1 cellular context compared by ENCODE assay signal in the genomic region with DNA sequence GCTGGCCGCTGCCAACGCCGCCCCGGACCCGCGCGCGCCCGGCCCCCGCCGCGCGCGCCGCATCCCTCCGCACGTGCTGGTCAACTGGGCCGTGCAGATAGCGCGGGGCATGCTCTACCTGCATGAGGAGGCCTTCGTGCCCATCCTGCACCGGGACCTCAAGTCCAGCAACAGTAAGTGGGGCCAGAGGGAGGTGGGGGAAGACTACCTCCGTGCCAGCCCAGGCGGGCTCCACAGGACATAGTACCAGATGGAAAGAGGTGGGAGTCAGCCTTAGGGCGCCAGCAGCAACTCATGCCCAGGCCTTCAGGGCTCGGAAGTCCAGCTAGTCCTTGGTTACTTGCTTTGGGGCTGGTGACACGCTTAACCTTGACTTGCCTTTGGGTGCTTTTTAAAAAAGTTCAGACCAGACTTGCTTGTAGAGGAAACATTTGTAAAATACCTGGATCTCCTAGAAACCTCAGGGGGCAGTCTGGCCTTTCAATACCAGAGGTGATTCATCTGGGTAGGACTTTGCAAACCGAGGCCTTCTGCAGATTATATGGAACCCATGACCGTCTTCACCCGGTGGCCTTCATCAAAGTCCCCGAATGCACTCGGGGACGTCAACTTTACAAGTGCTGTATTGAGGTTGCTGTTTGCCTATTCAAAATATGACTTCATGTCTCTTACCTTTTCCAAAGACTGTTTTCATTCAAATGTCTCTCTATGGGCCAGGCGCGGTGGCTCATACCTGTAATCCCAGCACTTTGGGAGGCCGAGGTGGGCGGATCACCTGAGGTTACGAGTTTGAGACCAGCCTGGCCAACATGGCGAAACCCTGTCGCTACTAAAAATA.
A peak's percentile ranks its signal among the peaks of the same experiment; 100 is the strongest.
TF ChIP-seq lines count a peak whose summit lies in the region.

No MANE protein-coding gene starts in this region.

TF ChIP-seq in HEK293, 187 proteins besides CTCF, POLR2A, EP300 and RAD21 (continued from another document and continues in another):
- TF ChIP-seq, protein P1, sequence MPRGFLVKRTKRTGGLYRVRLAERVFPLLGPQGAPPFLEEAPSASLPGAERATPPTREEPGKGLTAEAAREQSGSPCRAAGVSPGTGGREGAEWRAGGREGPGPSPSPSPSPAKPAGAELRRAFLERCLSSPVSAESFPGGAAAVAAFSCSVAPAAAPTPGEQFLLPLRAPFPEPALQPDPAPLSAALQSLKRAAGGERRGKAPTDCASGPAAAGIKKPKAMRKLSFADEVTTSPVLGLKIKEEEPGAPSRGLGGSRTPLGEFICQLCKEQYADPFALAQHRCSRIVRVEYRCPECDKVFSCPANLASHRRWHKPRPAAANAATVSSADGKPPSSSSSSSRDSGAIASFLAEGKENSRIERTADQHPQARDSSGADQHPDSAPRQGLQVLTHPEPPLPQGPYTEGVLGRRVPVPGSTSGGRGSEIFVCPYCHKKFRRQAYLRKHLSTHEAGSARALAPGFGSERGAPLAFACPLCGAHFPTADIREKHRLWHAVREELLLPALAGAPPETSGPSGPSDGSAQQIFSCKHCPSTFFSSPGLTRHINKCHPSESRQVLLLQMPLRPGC (tag by site-specific recombination; IDR thresholded peaks at IDR 0.05): no peak
- TF ChIP-seq WT1 (tag by site-specific recombination; IDR thresholded peaks at IDR 0.05) (0 out of 2 replicates have a peak, but pooled peaks have one; percentile 19), GLI4 (tag by site-specific recombination; IDR thresholded peaks at IDR 0.05) (no peak), ZFHX2 (tag by site-specific recombination; conservative IDR thresholded peaks at IDR 0.05) (0 out of 2 replicates have a peak, but pooled peaks have one; percentile 4), ZNF600 (tag by site-specific recombination; IDR thresholded peaks at IDR 0.05) (peak; percentile 31; the same call in 1 of the 2 replicates), ZNF2 (tag by site-specific recombination; IDR thresholded peaks at IDR 0.05) (peak; percentile 52), YY2 (tag by site-specific recombination; IDR thresholded peaks at IDR 0.05) (no peak), ZIC2 (tag by site-specific recombination; IDR thresholded peaks at IDR 0.05) (peak; percentile 51), ZNF335 (tag by site-specific recombination; conservative IDR thresholded peaks at IDR 0.05) (peak; percentile 100), HOXA7 (CRISPR knock-in tag; IDR thresholded peaks at IDR 0.05; ENCODE audit: borderline replicate concordance) (no peak), SP7 (tag by site-specific recombination; IDR thresholded peaks at IDR 0.05) (no peak), ZNF560 (tag by site-specific recombination; IDR thresholded peaks at IDR 0.05; ENCODE audit: borderline replicate concordance) (no peak), ZNF416 (tag by site-specific recombination; IDR thresholded peaks at IDR 0.05) (no peak), EGR2 (tag by site-specific recombination; IDR thresholded peaks at IDR 0.05; ENCODE audit: low read depth) (0 out of 2 replicates have a peak, but pooled peaks have one; percentile 7), ZFP37 (tag by site-specific recombination; IDR thresholded peaks at IDR 0.05) (peak; percentile 76; the same call in 1 of the 2 replicates), PRDM1 (tag by site-specific recombination; IDR thresholded peaks at IDR 0.05) (no peak)
- TF ChIP-seq, protein P2, sequence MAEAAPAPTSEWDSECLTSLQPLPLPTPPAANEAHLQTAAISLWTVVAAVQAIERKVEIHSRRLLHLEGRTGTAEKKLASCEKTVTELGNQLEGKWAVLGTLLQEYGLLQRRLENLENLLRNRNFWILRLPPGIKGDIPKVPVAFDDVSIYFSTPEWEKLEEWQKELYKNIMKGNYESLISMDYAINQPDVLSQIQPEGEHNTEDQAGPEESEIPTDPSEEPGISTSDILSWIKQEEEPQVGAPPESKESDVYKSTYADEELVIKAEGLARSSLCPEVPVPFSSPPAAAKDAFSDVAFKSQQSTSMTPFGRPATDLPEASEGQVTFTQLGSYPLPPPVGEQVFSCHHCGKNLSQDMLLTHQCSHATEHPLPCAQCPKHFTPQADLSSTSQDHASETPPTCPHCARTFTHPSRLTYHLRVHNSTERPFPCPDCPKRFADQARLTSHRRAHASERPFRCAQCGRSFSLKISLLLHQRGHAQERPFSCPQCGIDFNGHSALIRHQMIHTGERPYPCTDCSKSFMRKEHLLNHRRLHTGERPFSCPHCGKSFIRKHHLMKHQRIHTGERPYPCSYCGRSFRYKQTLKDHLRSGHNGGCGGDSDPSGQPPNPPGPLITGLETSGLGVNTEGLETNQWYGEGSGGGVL (tag by site-specific recombination; IDR thresholded peaks at IDR 0.05): no peak
- TF ChIP-seq, protein P3, sequence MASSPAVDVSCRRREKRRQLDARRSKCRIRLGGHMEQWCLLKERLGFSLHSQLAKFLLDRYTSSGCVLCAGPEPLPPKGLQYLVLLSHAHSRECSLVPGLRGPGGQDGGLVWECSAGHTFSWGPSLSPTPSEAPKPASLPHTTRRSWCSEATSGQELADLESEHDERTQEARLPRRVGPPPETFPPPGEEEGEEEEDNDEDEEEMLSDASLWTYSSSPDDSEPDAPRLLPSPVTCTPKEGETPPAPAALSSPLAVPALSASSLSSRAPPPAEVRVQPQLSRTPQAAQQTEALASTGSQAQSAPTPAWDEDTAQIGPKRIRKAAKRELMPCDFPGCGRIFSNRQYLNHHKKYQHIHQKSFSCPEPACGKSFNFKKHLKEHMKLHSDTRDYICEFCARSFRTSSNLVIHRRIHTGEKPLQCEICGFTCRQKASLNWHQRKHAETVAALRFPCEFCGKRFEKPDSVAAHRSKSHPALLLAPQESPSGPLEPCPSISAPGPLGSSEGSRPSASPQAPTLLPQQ (tag by site-specific recombination; IDR thresholded peaks at IDR 0.05): peak; percentile 54
- TF ChIP-seq, protein P4, sequence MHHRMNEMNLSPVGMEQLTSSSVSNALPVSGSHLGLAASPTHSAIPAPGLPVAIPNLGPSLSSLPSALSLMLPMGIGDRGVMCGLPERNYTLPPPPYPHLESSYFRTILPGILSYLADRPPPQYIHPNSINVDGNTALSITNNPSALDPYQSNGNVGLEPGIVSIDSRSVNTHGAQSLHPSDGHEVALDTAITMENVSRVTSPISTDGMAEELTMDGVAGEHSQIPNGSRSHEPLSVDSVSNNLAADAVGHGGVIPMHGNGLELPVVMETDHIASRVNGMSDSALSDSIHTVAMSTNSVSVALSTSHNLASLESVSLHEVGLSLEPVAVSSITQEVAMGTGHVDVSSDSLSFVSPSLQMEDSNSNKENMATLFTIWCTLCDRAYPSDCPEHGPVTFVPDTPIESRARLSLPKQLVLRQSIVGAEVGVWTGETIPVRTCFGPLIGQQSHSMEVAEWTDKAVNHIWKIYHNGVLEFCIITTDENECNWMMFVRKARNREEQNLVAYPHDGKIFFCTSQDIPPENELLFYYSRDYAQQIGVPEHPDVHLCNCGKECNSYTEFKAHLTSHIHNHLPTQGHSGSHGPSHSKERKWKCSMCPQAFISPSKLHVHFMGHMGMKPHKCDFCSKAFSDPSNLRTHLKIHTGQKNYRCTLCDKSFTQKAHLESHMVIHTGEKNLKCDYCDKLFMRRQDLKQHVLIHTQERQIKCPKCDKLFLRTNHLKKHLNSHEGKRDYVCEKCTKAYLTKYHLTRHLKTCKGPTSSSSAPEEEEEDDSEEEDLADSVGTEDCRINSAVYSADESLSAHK (tag by site-specific recombination; IDR thresholded peaks at IDR 0.05): no peak
- TF ChIP-seq, protein P5, sequence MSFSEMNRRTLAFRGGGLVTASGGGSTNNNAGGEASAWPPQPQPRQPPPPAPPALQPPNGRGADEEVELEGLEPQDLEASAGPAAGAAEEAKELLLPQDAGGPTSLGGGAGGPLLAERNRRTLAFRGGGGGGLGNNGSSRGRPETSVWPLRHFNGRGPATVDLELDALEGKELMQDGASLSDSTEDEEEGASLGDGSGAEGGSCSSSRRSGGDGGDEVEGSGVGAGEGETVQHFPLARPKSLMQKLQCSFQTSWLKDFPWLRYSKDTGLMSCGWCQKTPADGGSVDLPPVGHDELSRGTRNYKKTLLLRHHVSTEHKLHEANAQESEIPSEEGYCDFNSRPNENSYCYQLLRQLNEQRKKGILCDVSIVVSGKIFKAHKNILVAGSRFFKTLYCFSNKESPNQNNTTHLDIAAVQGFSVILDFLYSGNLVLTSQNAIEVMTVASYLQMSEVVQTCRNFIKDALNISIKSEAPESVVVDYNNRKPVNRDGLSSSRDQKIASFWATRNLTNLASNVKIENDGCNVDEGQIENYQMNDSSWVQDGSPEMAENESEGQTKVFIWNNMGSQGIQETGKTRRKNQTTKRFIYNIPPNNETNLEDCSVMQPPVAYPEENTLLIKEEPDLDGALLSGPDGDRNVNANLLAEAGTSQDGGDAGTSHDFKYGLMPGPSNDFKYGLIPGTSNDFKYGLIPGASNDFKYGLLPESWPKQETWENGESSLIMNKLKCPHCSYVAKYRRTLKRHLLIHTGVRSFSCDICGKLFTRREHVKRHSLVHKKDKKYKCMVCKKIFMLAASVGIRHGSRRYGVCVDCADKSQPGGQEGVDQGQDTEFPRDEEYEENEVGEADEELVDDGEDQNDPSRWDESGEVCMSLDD (tag by site-specific recombination; IDR thresholded peaks at IDR 0.05): no peak
- TF ChIP-seq, protein P6, sequence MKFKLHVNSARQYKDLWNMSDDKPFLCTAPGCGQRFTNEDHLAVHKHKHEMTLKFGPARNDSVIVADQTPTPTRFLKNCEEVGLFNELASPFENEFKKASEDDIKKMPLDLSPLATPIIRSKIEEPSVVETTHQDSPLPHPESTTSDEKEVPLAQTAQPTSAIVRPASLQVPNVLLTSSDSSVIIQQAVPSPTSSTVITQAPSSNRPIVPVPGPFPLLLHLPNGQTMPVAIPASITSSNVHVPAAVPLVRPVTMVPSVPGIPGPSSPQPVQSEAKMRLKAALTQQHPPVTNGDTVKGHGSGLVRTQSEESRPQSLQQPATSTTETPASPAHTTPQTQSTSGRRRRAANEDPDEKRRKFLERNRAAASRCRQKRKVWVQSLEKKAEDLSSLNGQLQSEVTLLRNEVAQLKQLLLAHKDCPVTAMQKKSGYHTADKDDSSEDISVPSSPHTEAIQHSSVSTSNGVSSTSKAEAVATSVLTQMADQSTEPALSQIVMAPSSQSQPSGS (tag by site-specific recombination; IDR thresholded peaks at IDR 0.05; ENCODE audit: low read depth): no peak
- TF ChIP-seq, protein P7, sequence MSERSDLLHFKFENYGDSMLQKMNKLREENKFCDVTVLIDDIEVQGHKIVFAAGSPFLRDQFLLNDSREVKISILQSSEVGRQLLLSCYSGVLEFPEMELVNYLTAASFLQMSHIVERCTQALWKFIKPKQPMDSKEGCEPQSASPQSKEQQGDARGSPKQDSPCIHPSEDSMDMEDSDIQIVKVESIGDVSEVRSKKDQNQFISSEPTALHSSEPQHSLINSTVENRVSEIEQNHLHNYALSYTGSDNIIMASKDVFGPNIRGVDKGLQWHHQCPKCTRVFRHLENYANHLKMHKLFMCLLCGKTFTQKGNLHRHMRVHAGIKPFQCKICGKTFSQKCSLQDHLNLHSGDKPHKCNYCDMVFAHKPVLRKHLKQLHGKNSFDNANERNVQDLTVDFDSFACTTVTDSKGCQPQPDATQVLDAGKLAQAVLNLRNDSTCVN (tag by site-specific recombination; optimal IDR thresholded peaks at IDR 0.05): peak; percentile 71
- TF ChIP-seq, protein P8, sequence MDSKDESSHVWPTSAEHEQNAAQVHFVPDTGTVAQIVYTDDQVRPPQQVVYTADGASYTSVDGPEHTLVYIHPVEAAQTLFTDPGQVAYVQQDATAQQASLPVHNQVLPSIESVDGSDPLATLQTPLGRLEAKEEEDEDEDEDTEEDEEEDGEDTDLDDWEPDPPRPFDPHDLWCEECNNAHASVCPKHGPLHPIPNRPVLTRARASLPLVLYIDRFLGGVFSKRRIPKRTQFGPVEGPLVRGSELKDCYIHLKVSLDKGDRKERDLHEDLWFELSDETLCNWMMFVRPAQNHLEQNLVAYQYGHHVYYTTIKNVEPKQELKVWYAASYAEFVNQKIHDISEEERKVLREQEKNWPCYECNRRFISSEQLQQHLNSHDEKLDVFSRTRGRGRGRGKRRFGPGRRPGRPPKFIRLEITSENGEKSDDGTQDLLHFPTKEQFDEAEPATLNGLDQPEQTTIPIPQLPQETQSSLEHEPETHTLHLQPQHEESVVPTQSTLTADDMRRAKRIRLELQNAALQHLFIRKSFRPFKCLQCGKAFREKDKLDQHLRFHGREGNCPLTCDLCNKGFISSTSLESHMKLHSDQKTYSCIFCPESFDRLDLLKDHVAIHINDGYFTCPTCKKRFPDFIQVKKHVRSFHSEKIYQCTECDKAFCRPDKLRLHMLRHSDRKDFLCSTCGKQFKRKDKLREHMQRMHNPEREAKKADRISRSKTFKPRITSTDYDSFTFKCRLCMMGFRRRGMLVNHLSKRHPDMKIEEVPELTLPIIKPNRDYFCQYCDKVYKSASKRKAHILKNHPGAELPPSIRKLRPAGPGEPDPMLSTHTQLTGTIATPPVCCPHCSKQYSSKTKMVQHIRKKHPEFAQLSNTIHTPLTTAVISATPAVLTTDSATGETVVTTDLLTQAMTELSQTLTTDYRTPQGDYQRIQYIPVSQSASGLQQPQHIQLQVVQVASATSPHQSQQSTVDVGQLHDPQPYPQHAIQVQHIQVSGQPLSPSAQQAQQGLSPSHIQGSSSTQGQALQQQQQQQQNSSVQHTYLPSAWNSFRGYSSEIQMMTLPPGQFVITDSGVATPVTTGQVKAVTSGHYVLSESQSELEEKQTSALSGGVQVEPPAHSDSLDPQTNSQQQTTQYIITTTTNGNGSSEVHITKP (tag by site-specific recombination; IDR thresholded peaks at IDR 0.05): peak; percentile 38; the same call in 1 of the 2 replicates
- TF ChIP-seq, protein P9, sequence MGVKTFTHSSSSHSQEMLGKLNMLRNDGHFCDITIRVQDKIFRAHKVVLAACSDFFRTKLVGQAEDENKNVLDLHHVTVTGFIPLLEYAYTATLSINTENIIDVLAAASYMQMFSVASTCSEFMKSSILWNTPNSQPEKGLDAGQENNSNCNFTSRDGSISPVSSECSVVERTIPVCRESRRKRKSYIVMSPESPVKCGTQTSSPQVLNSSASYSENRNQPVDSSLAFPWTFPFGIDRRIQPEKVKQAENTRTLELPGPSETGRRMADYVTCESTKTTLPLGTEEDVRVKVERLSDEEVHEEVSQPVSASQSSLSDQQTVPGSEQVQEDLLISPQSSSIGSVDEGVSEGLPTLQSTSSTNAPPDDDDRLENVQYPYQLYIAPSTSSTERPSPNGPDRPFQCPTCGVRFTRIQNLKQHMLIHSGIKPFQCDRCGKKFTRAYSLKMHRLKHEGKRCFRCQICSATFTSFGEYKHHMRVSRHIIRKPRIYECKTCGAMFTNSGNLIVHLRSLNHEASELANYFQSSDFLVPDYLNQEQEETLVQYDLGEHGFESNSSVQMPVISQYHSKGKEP (tag by site-specific recombination; IDR thresholded peaks at IDR 0.05): no peak
- TF ChIP-seq, protein P10, sequence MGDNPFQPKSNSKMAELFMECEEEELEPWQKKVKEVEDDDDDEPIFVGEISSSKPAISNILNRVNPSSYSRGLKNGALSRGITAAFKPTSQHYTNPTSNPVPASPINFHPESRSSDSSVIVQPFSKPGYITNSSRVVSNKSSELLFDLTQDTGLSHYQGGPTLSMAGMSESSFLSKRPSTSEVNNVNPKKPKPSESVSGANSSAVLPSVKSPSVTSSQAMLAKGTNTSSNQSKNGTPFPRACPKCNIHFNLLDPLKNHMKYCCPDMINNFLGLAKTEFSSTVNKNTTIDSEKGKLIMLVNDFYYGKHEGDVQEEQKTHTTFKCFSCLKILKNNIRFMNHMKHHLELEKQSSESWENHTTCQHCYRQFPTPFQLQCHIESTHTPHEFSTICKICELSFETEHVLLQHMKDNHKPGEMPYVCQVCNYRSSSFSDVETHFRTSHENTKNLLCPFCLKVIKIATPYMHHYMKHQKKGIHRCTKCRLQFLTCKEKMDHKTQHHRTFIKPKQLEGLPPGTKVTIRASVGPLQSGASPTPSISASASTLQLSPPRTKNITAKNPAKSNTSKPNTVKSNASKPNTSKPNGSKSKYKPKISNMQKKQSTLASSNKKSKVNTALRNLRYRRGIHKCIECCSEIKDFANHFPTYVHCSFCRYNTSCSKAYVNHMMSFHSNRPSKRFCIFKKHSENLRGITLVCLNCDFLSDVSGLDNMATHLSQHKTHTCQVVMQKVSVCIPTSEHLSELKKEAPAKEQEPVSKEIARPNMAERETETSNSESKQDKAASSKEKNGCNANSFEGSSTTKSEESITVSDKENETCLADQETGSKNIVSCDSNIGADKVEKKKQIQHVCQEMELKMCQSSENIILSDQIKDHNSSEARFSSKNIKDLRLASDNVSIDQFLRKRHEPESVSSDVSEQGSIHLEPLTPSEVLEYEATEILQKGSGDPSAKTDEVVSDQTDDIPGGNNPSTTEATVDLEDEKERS (tag by site-specific recombination; IDR thresholded peaks at IDR 0.05): 0 out of 2 replicates have a peak, but pooled peaks have one; percentile 30
